8 cellular contexts compared by ENCODE assay signal in genomic region chr2:54666131-54666637, GRCh38. TPM values are rescaled to one million over a fixed set of nuclear protein-coding genes. Genes with fewer than 3 reads are reported as not detected.
DNase-seq lines count a peak whose midpoint lies in the region; ATAC-seq, FAIRE-seq and TF ChIP-seq lines count a peak whose summit lies in the region.

No MANE protein-coding gene starts in this region.

- peak; percentile 49 for ATAC-seq in left lung
- no peak for ATAC-seq in HG02678 (IDR thresholded peaks at IDR 0.05; ENCODE audit: unreplicated experiment)

- TF ChIP-seq POLR2A in H54 (IDR thresholded peaks at IDR 0.05; ENCODE audit: low read depth, low read length) = no peak

- peaks cover 0 to 79% of the 10 kb centered on the region in 2 donors for H3K36me3 ChIP-seq in left lung
- peaks cover 11 to 27% of the 10 kb centered on the region in 2 donors for H3K36me3 ChIP-seq in small intestine (ENCODE audit: control insufficient read depth in 2 of 2, insufficient read depth in 2 of 2, low read length in 2 of 2)

- H3K4me3 ChIP-seq in cardiac fibroblast (replicated peaks in 1 of 2; ENCODE audit: low read depth in 2 of 2, low read length in 2 of 2) = no peak overlapping the region
- no peak overlapping the region for H3K4me3 ChIP-seq in left lung
- no peak overlapping the region for H3K4me3 ChIP-seq in small intestine (ENCODE audit: low read depth in 1 of 2, low read length in 2 of 2)

- H3K27ac ChIP-seq in left lung (peak overlapping the region; percentile 67 to 89), small intestine (ENCODE audit: low read depth in 1 of 2, low read length in 1 of 2) (peak overlapping the region in 1 of 2 donors; percentile 84)

- TF ChIP-seq CTCF in cardiac fibroblast (IDR thresholded peaks at IDR 0.05; ENCODE audit: low read depth, low read length) (no peak), left lung (IDR thresholded peaks at IDR 0.05) (no peak)

- H3K9me3 ChIP-seq in left lung (no peaks in the 10 kb centered on the region), small intestine (ENCODE audit: control insufficient read depth, low read depth) (no peaks in the 10 kb centered on the region)

- H3K27me3 ChIP-seq in left lung = no peaks in the 10 kb centered on the region
- H3K27me3 ChIP-seq in small intestine (ENCODE audit: control insufficient read depth in 2 of 2, insufficient read depth in 2 of 2, low read length in 2 of 2) = no peaks in the 10 kb centered on the region

- H3K4me1 ChIP-seq in left lung (peaks cover 31 to 71% of the 10 kb centered on the region in 2 donors), small intestine (ENCODE audit: control insufficient read depth in 2 of 2, insufficient read depth in 1 of 2, low read depth in 1 of 2, low read length in 1 of 2) (peaks cover 0 to 8% of the 10 kb centered on the region in 2 donors)

- no peak for FAIRE-seq in HTR-8/SVneo (lab: Jason Lieb, UNC)
- no peak for FAIRE-seq in H54 (lab: Jason Lieb, UNC)
- no peak for FAIRE-seq in small intestine (lab: Jason Lieb, UNC)

- 42 to 79% (median 67%) methylated on average over 3 of the region's 3 CpGs for WGBS in small intestine, 3 donors

- intact Hi-C loops in left lung (cut with DNase I) = no loop called here

- DNase-seq in HTR-8/SVneo (ENCODE audit: insufficient read length, low spot score) = peak; percentile 29
- DNase-seq in cardiac fibroblast (ENCODE audit: low read depth in 2 of 2) = peak; percentile 68 to 88
- DNase-seq in left lung = no peak
- DNase-seq in superior temporal gyrus (ENCODE audit: extremely low spot score) = peak; percentile 75
- no peak for DNase-seq in H54 (ENCODE audit: insufficient read length, low spot score)
- DNase-seq in small intestine = no peak
- DNase-seq in DMS153 treated with DMSO at 0.1 percent for 48 hours (lab: John Stamatoyannopoulos, UW; ENCODE audit: unreplicated experiment) = no peak

RNA-seq across cellular contexts. Expression of gene EML6, which starts 57.3 kb away (rescaled TPM):
- total RNA-seq in left lung = 1 to 10 TPM in 1 of 2 donors, under 1 TPM in 1; 0.73 to 1.3 TPM
- 1 to 10 TPM in 1 of 3 donors, under 1 TPM in 2; 0.54 to 1.3 (median 0.89) TPM for polyA plus RNA-seq in small intestine

Comparison
In these comparisons a context has a peak if more than half of its experiments do, and no peak if none do; other contexts are left out.
1. DNase-seq: peak in HTR-8/SVneo (single experiment), cardiac fibroblast (2 of 2) and superior temporal gyrus (single experiment); none in left lung (0 of 2), H54 (single experiment), small intestine (single experiment) and DMS153 treated with DMSO at 0.1 percent for 48 hours (single experiment).